In the genomic region with DNA sequence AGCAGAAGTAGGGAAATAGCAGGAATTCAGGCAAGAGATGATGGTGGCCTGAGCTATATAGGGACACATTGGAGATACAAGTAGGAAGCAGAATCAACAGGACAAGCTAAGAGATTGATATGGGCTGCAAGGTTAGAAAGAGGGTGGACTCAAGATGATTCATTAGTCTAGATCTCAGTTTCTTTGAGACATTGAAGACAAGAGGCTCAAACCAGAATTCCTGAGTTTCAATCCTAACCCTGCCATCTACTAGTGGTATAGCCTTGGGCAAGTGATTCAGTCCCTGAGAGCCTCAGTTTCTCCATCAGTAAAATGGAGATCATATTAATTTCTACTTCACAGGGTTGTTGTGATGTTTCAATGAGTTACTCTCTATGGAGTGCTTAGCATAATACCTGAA, we compare ENCODE assay signal across 20 cellular contexts. TPM values are rescaled to one million over a fixed set of nuclear protein-coding genes. Genes with fewer than 3 reads are reported as not detected.
DNase-seq lines count a peak whose midpoint lies in the region; ATAC-seq, FAIRE-seq and TF ChIP-seq lines count a peak whose summit lies in the region.
"Had no signal": no experiment of that assay in that cellular context is flagged by ENCODE, and none has a peak within 500 bp of the region (broad histone marks: within the 10 kb centered on the region; RNA-seq: fewer than 3 reads in every experiment).

No MANE protein-coding gene starts in this region.

- TF ChIP-seq CTCF in thoracic aorta (IDR thresholded peaks at IDR 0.05) (no peak), D721Med (IDR thresholded peaks at IDR 0.05; ENCODE audit: insufficient read depth, missing control alignments) (no peak)

- H3K27me3 ChIP-seq in SJCRH30 (no peaks in the 10 kb centered on the region), thoracic aorta (replicated peaks; ENCODE audit: insufficient read depth) (no peaks in the 10 kb centered on the region)
- H3K27me3 ChIP-seq: SJSA1 had no signal

- no peaks in the 10 kb centered on the region for H3K9me3 ChIP-seq in SJCRH30 (replicated peaks)
- H3K9me3 ChIP-seq in thoracic aorta = no peaks in the 10 kb centered on the region
- H3K9me3 ChIP-seq: SJSA1 had no signal

- peak overlapping the region; percentile 30; the same call in 1 of the 2 replicates for H3K27ac ChIP-seq in SJCRH30
- peak overlapping the region; percentile 69 to 83 for H3K27ac ChIP-seq in thoracic aorta
- H3K27ac ChIP-seq: 22Rv1, KMS-11, SJSA1 had no signal

- H3K4me3 ChIP-seq in SJCRH30 (no peak overlapping the region), thoracic aorta (no peak overlapping the region)
- H3K4me3 ChIP-seq: SJSA1 had no signal

- ATAC-seq in thoracic aorta (ENCODE audit: insufficient number of reproducible peaks, low FRiP score, low read depth) (no peak), HG02759 (IDR thresholded peaks at IDR 0.05; ENCODE audit: unreplicated experiment) (no peak)

- DNase-seq in DMS53 (lab: John Stamatoyannopoulos, UW) (peak; percentile 26), DMS53 treated with DMSO at 0.1 percent for 48 hours (lab: John Stamatoyannopoulos, UW; ENCODE audit: unreplicated experiment) (no peak), SJCRH30 (no peak), kidney tubule cell (ENCODE audit: low spot score) (peak; percentile 38), thoracic aorta (ENCODE audit: low spot score) (no peak), AG08396 (ENCODE audit: low spot score) (no peak), D721Med (ENCODE audit: insufficient read length, low spot score) (no peak)
- DNase-seq: DMS79, NCI-H1105 treated with DMSO at 0.1 percent for 48 hours, NCI-H187, NCI-H2171, NCI-H510A, NCI-H82 had no signal

- no peak for FAIRE-seq in D721Med (lab: Jason Lieb, UNC)
- FAIRE-seq: G401.6, H1, HepG2 had no signal

- H3K36me3 ChIP-seq in SJCRH30 (0 out of 2 replicates have a peak, but pooled peaks cover 9% of the 10 kb centered on the region), thoracic aorta (no peaks in the 10 kb centered on the region)
- H3K36me3 ChIP-seq: SJSA1 had no signal

- H3K4me1 ChIP-seq in SJCRH30 (peaks cover 33% of the 10 kb centered on the region), thoracic aorta (ENCODE audit: control insufficient read depth in 1 of 2, low read depth in 2 of 2) (peaks cover 5 to 27% of the 10 kb centered on the region in 2 donors)

RNA-seq across cellular contexts. Expression of gene NAV2, which starts 53.1 kb away (rescaled TPM):
- total RNA-seq in SJCRH30 (2014; rRNA removed; shearing (Covaris generic)) = 66.3 and 73.1 TPM in 2 replicates
- 100 to 1,000 TPM; 125 to 230 TPM for total RNA-seq in thoracic aorta

Comparison
In these comparisons a context has a peak if more than half of its experiments do, and no peak if none do; other contexts are left out.
1. DNase-seq: peak in DMS53 (single experiment) and kidney tubule cell (single experiment); none in DMS53 treated with DMSO at 0.1 percent for 48 hours (single experiment), SJCRH30 (0 of 2), thoracic aorta (single experiment), AG08396 (single experiment) and D721Med (single experiment).